Comparison of ENCODE assay signal across 8 cellular contexts in genomic region chr2:183124957-183125255, GRCh38. TPM values are rescaled to one million over a fixed set of nuclear protein-coding genes. Genes with fewer than 3 reads are reported as not detected.
A peak's percentile ranks its signal among the peaks of the same experiment; 100 is the strongest.
DNase-seq lines count a peak whose midpoint lies in the region; ATAC-seq, FAIRE-seq and TF ChIP-seq lines count a peak whose summit lies in the region.

No MANE protein-coding gene starts in this region.

- no peak for TF ChIP-seq EP300 in A549 (IDR thresholded peaks at IDR 0.05)

- ATAC-seq in A549 (no peak), mucosa of descending colon (no peak)

- H3K4me1 ChIP-seq in A549 (peaks cover 29% of the 10 kb centered on the region), HUES48 (ENCODE audit: control insufficient read depth, insufficient read depth, low read length) (peaks cover 6% of the 10 kb centered on the region; the same call in 1 of the 2 replicates), mucosa of descending colon (ENCODE audit: low read depth) (peaks cover 7% of the 10 kb centered on the region)

- TF ChIP-seq POLR2A in A549 (IDR thresholded peaks at IDR 0.05; ENCODE audit: low read length) = no peak
- no peak for TF ChIP-seq POLR2A in GM12891 (IDR thresholded peaks at IDR 0.05; ENCODE audit: low read depth, low read length)

- CTCF ChIA-PET in A549 (lab: Yijun Ruan, JAX) = interaction anchor here (1.2 kb wide), 1 partner anchor 18 kb away, joined by 3 read pairs; no protein-coding TSS in a partner anchor

- DNase-seq in A549 (ENCODE audit: low read depth in 1 of 2, low spot score in 1 of 2) (no peak), bronchial epithelial cell (ENCODE audit: low read depth) (no peak), mucosa of descending colon (no peak), dermis blood vessel endothelial cell (no peak), DMS53 treated with DMSO at 0.1 percent for 48 hours (lab: John Stamatoyannopoulos, UW; ENCODE audit: unreplicated experiment) (no peak), GM12891 (ENCODE audit: insufficient read length, low spot score) (no peak), D721Med (ENCODE audit: insufficient read length, low spot score) (no peak)

- no peaks in the 10 kb centered on the region for H3K9me3 ChIP-seq in A549
- H3K9me3 ChIP-seq in HUES48 (ENCODE audit: control insufficient read depth, insufficient read depth, low read length) = no peaks in the 10 kb centered on the region
- H3K9me3 ChIP-seq in mucosa of descending colon = no peaks in the 10 kb centered on the region

- TF ChIP-seq RAD21 in A549 (conservative IDR thresholded peaks at IDR 0.05 in 1 of 2, IDR thresholded peaks at IDR 0.05 in 1 of 2) = no peak

- intact Hi-C loops in mucosa of descending colon (cut with DNase I, micrococcal nuclease) = no loop called here

- H3K9ac ChIP-seq in HUES48 (ENCODE audit: low read depth, low read length) = peak overlapping the region; percentile 98

- WGBS in A549 (ENCODE audit: missing lambda C conversion rate) = 2% methylated on average over 10 of the region's 10 CpGs

- peak overlapping the region; percentile 90 for H3K4me2 ChIP-seq in A549

- TF ChIP-seq CTCF in A549 (IDR thresholded peaks at IDR 0.05) (no peak), bronchial epithelial cell (IDR thresholded peaks at IDR 0.05; ENCODE audit: insufficient read depth, low read length, severe bottlenecking) (no peak), mucosa of descending colon (IDR thresholded peaks at IDR 0.05) (no peak), D721Med (IDR thresholded peaks at IDR 0.05; ENCODE audit: insufficient read depth, missing control alignments) (no peak)

- H3K27ac ChIP-seq in A549 = peak overlapping the region; percentile 76 to 96
- H3K27ac ChIP-seq in HUES48 (ENCODE audit: low read depth, low read length) = peak overlapping the region; percentile 97

- H3K27me3 ChIP-seq in HUES48 (ENCODE audit: control insufficient read depth, insufficient read depth, low read length) (no peaks in the 10 kb centered on the region), bronchial epithelial cell (ENCODE audit: control insufficient read depth, insufficient read depth, low read length) (no peaks in the 10 kb centered on the region)

- POLR2A ChIA-PET in A549 (lab: Yijun Ruan, JAX) = interaction anchor here (1.0 to 1.7 kb wide), 2 partner anchors 13 to 16 kb away, joined by 4 read pairs; no protein-coding TSS in a partner anchor

- FAIRE-seq in A549 (lab: Jason Lieb, UNC) (no peak), bronchial epithelial cell (lab: Jason Lieb, UNC) (no peak), GM12891 (lab: Jason Lieb, UNC) (no peak), D721Med (lab: Jason Lieb, UNC) (no peak)

- peak overlapping the region; percentile 61 for H3K4me3 ChIP-seq in A549
- H3K4me3 ChIP-seq in HUES48 (ENCODE audit: low read depth, low read length) = peak overlapping the region; percentile 95
- H3K4me3 ChIP-seq in bronchial epithelial cell (ENCODE audit: low read depth, low read length) = peak overlapping the region; percentile 86
- peak overlapping the region; percentile 58 for H3K4me3 ChIP-seq in mucosa of descending colon

- peaks cover 19% of the 10 kb centered on the region for H3K36me3 ChIP-seq in HUES48 (ENCODE audit: control insufficient read depth, insufficient read depth, low read length)
- H3K36me3 ChIP-seq in bronchial epithelial cell (ENCODE audit: control insufficient read depth, insufficient read depth, low read length) = no peaks in the 10 kb centered on the region
- no peaks in the 10 kb centered on the region for H3K36me3 ChIP-seq in mucosa of descending colon (ENCODE audit: low read depth)

TF ChIP-seq in A549, 52 proteins besides CTCF, POLR2A, EP300 and RAD21:
- TF ChIP-seq KDM1A (IDR thresholded peaks at IDR 0.05; ENCODE audit: low read depth) (0 out of 2 replicates have a peak, but pooled peaks have one; percentile 24), POLR2AphosphoS2 (conservative IDR thresholded peaks at IDR 0.05; ENCODE audit: low read length) (no peak)

TF ChIP-seq in GM12891, 5 proteins besides CTCF, POLR2A, EP300 and RAD21:
- TF ChIP-seq TAF1 (IDR thresholded peaks at IDR 0.05; ENCODE audit: low read depth, low read length) (no peak), SPI1 (IDR thresholded peaks at IDR 0.05; ENCODE audit: low read depth, low read length) (no peak), PAX5 (IDR thresholded peaks at IDR 0.05; ENCODE audit: insufficient read depth, low read length, severe bottlenecking) (no peak), POU2F2 (IDR thresholded peaks at IDR 0.05; ENCODE audit: low read depth, low read length) (no peak), POLR2AphosphoS5 (IDR thresholded peaks at IDR 0.05; ENCODE audit: low read depth, low read length) (no peak)
TF ChIP-seq in GM12891: peak in this region for 0.

RNA-seq across cellular contexts. Expression of gene NUP35, which starts 0.7 kb away (rescaled TPM):
- polyA plus RNA-seq in A549 (2011; rRNA removed) (45.9 and 46.7 TPM in 2 replicates), A549 (2017; fragmentation: RNase III; extraction: RNeasy Plus Mini Kit Qiagen cat#74134 plus additional on column Dnase treatment) (39.6 to 44.3 TPM (median 41.8 TPM) in 3 replicates)
- 22.1 and 27.7 TPM in 2 replicates for polyA plus RNA-seq in A549 (2012; cell fraction: cytosol; rRNA removed)
- 12.8 and 21.8 TPM in 2 replicates for polyA plus RNA-seq in A549 (2012; cell fraction: nucleus; rRNA removed)
- polyA minus RNA-seq in A549 (2011; rRNA and poly(A)+ RNA removed) = 36.8 and 37.0 TPM in 2 replicates
- total RNA-seq in bronchial epithelial cell (5.5 and 9.7 TPM in 2 replicates), mucosa of descending colon (10 to 100 TPM; 12.2 to 14.9 (median 12.7) TPM), dermis blood vessel endothelial cell (13.8 and 20.1 TPM in 2 replicates)
- polyA plus RNA-seq in GM12891 (2012; ENCODE audit: low read depth, missing spikeins) = 9.0 TPM

RNA-seq across cellular contexts. Expression of gene DUSP19, which starts 46.4 kb away (rescaled TPM):
- polyA plus RNA-seq in A549 (2011; rRNA removed) (4.4 TPM in 2 replicates), A549 (2017; fragmentation: RNase III; extraction: RNeasy Plus Mini Kit Qiagen cat#74134 plus additional on column Dnase treatment) (1.1 to 1.5 TPM (median 1.2 TPM) in 3 replicates)
- 0.73 and 0.91 TPM in 2 replicates for polyA plus RNA-seq in A549 (2012; cell fraction: cytosol; rRNA removed)
- 0.23 and 0.32 TPM in 2 replicates for polyA plus RNA-seq in A549 (2012; cell fraction: nucleus; rRNA removed)
- polyA minus RNA-seq in A549 (2011; rRNA and poly(A)+ RNA removed) = 2.8 and 5.5 TPM in 2 replicates
- total RNA-seq in bronchial epithelial cell (under 0.01 and 0.38 TPM in 2 replicates), mucosa of descending colon (1 to 10 TPM; 1.5 to 9.3 (median 2.8) TPM), dermis blood vessel endothelial cell (2.6 and 4.4 TPM in 2 replicates)
- 0.41 TPM for polyA plus RNA-seq in GM12891 (2012; ENCODE audit: low read depth, missing spikeins)
